In genomic region chr1:234505774-234506114, GRCh38 we compare ENCODE assay signal across 10 cellular contexts. TPM values are rescaled to one million over a fixed set of nuclear protein-coding genes. Genes with fewer than 3 reads are reported as not detected.
DNase-seq lines count a peak whose midpoint lies in the region; ATAC-seq, FAIRE-seq and TF ChIP-seq lines count a peak whose summit lies in the region.
"Had no signal": no experiment of that assay in that cellular context is flagged by ENCODE, and none has a peak within 500 bp of the region (broad histone marks: within the 10 kb centered on the region; RNA-seq: fewer than 3 reads in every experiment).

No MANE protein-coding gene starts in this region.

- peak overlapping the region; percentile 48; the same call in 1 of the 2 replicates for H2AFZ ChIP-seq in DND-41 (ENCODE audit: low read depth, low read length)
- no peak overlapping the region for H2AFZ ChIP-seq in IMR-90 (replicated peaks; ENCODE audit: low read length, poor library complexity)
- no peak overlapping the region for H2AFZ ChIP-seq in mesenchymal stem cell (ENCODE audit: low read depth, low read length)

- TF ChIP-seq RAD21 in IMR-90 (IDR thresholded peaks at IDR 0.05; ENCODE audit: low read length) = no peak

- BruUV-seq in IMR-90 (replicated peaks; lab: Mats Ljungman, UMichigan) = no TSS peak

- H2BK120ac ChIP-seq in IMR-90 (ENCODE audit: low read depth, low read length) (peak overlapping the region; percentile 87), mesenchymal stem cell (ENCODE audit: low read depth, low read length) (no peak overlapping the region)

- peak overlapping the region; percentile 71 to 90; a peak in 3 of 4 replicates for H4K8ac ChIP-seq in IMR-90 (ENCODE audit: low read depth in 2 of 2, low read length in 2 of 2)
- H4K8ac ChIP-seq in mesenchymal stem cell (ENCODE audit: low read length) = no peak overlapping the region

- no peaks in the 10 kb centered on the region for H3K79me2 ChIP-seq in DND-41 (ENCODE audit: insufficient read depth, low read length)

- H2AK9ac ChIP-seq in IMR-90 (replicated peaks; ENCODE audit: low read depth, low read length, poor library complexity) = no peak overlapping the region

- H2BK20ac ChIP-seq in IMR-90 (ENCODE audit: low read depth, low read length) = peak overlapping the region; percentile 92

- peak overlapping the region; percentile 76; the same call in 1 of the 3 replicates for H2BK15ac ChIP-seq in IMR-90 (ENCODE audit: low read depth, low read length)
- no peak overlapping the region for H2BK15ac ChIP-seq in mesenchymal stem cell (ENCODE audit: low read depth, poor library complexity, severe bottlenecking)

- H3K23ac ChIP-seq in IMR-90 (ENCODE audit: low read depth, low read length) = no peak overlapping the region
- no peak overlapping the region for H3K23ac ChIP-seq in mesenchymal stem cell (ENCODE audit: low read length in 2 of 2)

- TF ChIP-seq POLR2A in IMR-90 (IDR thresholded peaks at IDR 0.05; ENCODE audit: low read depth, low read length) = no peak
- TF ChIP-seq POLR2A in vagina (IDR thresholded peaks at IDR 0.05) = no peak
- TF ChIP-seq POLR2A in esophagus muscularis mucosa (IDR thresholded peaks at IDR 0.05; ENCODE audit: low read depth) = no peak

- H3K9me3 ChIP-seq in DND-41 (ENCODE audit: insufficient read depth, low read length, severe bottlenecking) (no peaks in the 10 kb centered on the region), IMR-90 (ENCODE audit: control insufficient read depth, insufficient read depth, low read length) (no peaks in the 10 kb centered on the region), mesenchymal stem cell (ENCODE audit: control insufficient read depth, low read length) (no peaks in the 10 kb centered on the region), vagina (no peaks in the 10 kb centered on the region), esophagus muscularis mucosa (no peaks in the 10 kb centered on the region)
- H3K9me3 ChIP-seq: HAP-1 had no signal

- H3K9me1 ChIP-seq in IMR-90 (ENCODE audit: insufficient read depth, low read length) = peaks cover 3% of the 10 kb centered on the region; the same call in 1 of the 2 replicates

- no peak for FAIRE-seq in bronchial epithelial cell (lab: Jason Lieb, UNC)
- FAIRE-seq: GM12892 had no signal

- H2BK5ac ChIP-seq in IMR-90 (ENCODE audit: low read depth, low read length, poor library complexity, severe bottlenecking) (peak overlapping the region; percentile 65), mesenchymal stem cell (ENCODE audit: low read depth, low read length, poor library complexity, severe bottlenecking) (no peak overlapping the region)

- no peak overlapping the region for H3K4me3 ChIP-seq in DND-41 (ENCODE audit: low read depth in 1 of 2, low read length in 2 of 2)
- no peak overlapping the region for H3K4me3 ChIP-seq in IMR-90 (ENCODE audit: insufficient read depth, low read depth, low read length)
- no peak overlapping the region for H3K4me3 ChIP-seq in bronchial epithelial cell (ENCODE audit: low read depth, low read length)
- H3K4me3 ChIP-seq in mesenchymal stem cell (ENCODE audit: insufficient read depth in 1 of 2, low read depth in 1 of 2, low read length in 2 of 2) = no peak overlapping the region
- no peak overlapping the region for H3K4me3 ChIP-seq in vagina
- no peak overlapping the region for H3K4me3 ChIP-seq in esophagus muscularis mucosa
- H3K4me3 ChIP-seq: HAP-1 had no signal

- no peak overlapping the region for H3K4me2 ChIP-seq in DND-41 (ENCODE audit: insufficient read depth, low read length)
- no peak overlapping the region for H3K4me2 ChIP-seq in IMR-90 (ENCODE audit: low read depth, low read length)
- no peak overlapping the region for H3K4me2 ChIP-seq in mesenchymal stem cell (ENCODE audit: low read length, poor library complexity, severe bottlenecking)

- no peak overlapping the region; the same call in 1 of the 2 replicates for H3K56ac ChIP-seq in IMR-90 (ENCODE audit: extremely low read depth, insufficient read depth, low read length)

- no peak overlapping the region for H2AK5ac ChIP-seq in IMR-90 (ENCODE audit: low read depth, low read length)
- no peak overlapping the region for H2AK5ac ChIP-seq in mesenchymal stem cell (ENCODE audit: low read length, severe bottlenecking)

- ATAC-seq in DND-41 (ENCODE audit: insufficient read depth, low read depth) = no peak
- peak; percentile 30 for ATAC-seq in IMR-90 (ENCODE audit: low read depth)

- TF ChIP-seq CTCF in DND-41 (IDR thresholded peaks at IDR 0.05; ENCODE audit: borderline replicate concordance, extremely low read depth, low read length, poor library complexity, severe bottlenecking) (no peak), IMR-90 (conservative IDR thresholded peaks at IDR 0.05; ENCODE audit: low read depth, low read length) (no peak), bronchial epithelial cell (IDR thresholded peaks at IDR 0.05; ENCODE audit: insufficient read depth, low read length, severe bottlenecking) (no peak), vagina (IDR thresholded peaks at IDR 0.05) (no peak), esophagus muscularis mucosa (IDR thresholded peaks at IDR 0.05) (no peak)

- H4K5ac ChIP-seq in IMR-90 (ENCODE audit: low read depth, low read length) = peak overlapping the region; percentile 70

- H4K91ac ChIP-seq in IMR-90 (ENCODE audit: insufficient read depth, low read depth, low read length) (0 out of 2 replicates have a peak overlapping the region, but pooled peaks have one; percentile 85), mesenchymal stem cell (ENCODE audit: low read length) (no peak overlapping the region)

- H4K20me1 ChIP-seq in DND-41 (ENCODE audit: insufficient read depth, low read length) = no peaks in the 10 kb centered on the region
- no peaks in the 10 kb centered on the region for H4K20me1 ChIP-seq in IMR-90 (ENCODE audit: insufficient read depth, low read length)

- in situ Hi-C loops in IMR-90 (cut with MboI; ENCODE audit: low sequenced_read_pairs) = no loop called here

- POLR2A ChIA-PET in IMR-90 (lab: Charles Lee; ENCODE audit: unreplicated experiment) = no interaction called here

- peaks cover 32% of the 10 kb centered on the region for H3K4me1 ChIP-seq in DND-41 (ENCODE audit: insufficient read depth, low read length)
- peaks cover 21% of the 10 kb centered on the region for H3K4me1 ChIP-seq in IMR-90 (ENCODE audit: control insufficient read depth, insufficient read depth, low read length)
- H3K4me1 ChIP-seq in mesenchymal stem cell (ENCODE audit: control insufficient read depth, insufficient read depth, low read depth, low read length) = peaks cover 5% of the 10 kb centered on the region
- peaks cover 7% of the 10 kb centered on the region for H3K4me1 ChIP-seq in vagina
- peaks cover 0 to 32% (median 29%) of the 10 kb centered on the region in 4 donors for H3K4me1 ChIP-seq in esophagus muscularis mucosa

- H3K18ac ChIP-seq in IMR-90 (ENCODE audit: low read depth, low read length) (peak overlapping the region; percentile 76; the same call in 1 of the 2 replicates), mesenchymal stem cell (ENCODE audit: low read depth in 1 of 2, low read length in 2 of 2) (no peak overlapping the region)

- no peak overlapping the region for H2BK12ac ChIP-seq in mesenchymal stem cell (ENCODE audit: low read length in 2 of 2)

- H3K27me3 ChIP-seq in DND-41 (ENCODE audit: insufficient read depth, low read length, poor library complexity) = no peaks in the 10 kb centered on the region
- no peaks in the 10 kb centered on the region for H3K27me3 ChIP-seq in IMR-90 (ENCODE audit: control insufficient read depth, insufficient read depth, low read length)
- no peaks in the 10 kb centered on the region for H3K27me3 ChIP-seq in bronchial epithelial cell (ENCODE audit: control insufficient read depth, insufficient read depth, low read length)
- H3K27me3 ChIP-seq in mesenchymal stem cell (ENCODE audit: control insufficient read depth in 1 of 2, insufficient read depth in 1 of 2, low read length in 2 of 2) = no peaks in the 10 kb centered on the region
- no peaks in the 10 kb centered on the region for H3K27me3 ChIP-seq in vagina
- H3K27me3 ChIP-seq in esophagus muscularis mucosa = no peaks in the 10 kb centered on the region

- H3K4ac ChIP-seq in IMR-90 (ENCODE audit: low read depth, low read length) = peak overlapping the region; percentile 91; the same call in 1 of the 2 replicates
- H3K4ac ChIP-seq in mesenchymal stem cell (ENCODE audit: low read depth in 1 of 2, low read length in 2 of 2) = no peak overlapping the region

- H3K27ac ChIP-seq in DND-41 (ENCODE audit: low read length) = peak overlapping the region; percentile 68; the same call in 1 of the 2 replicates
- peak overlapping the region; percentile 42; the same call in 1 of the 2 replicates for H3K27ac ChIP-seq in IMR-90 (ENCODE audit: insufficient read depth, low read length)
- H3K27ac ChIP-seq in mesenchymal stem cell (ENCODE audit: low read length, poor library complexity, severe bottlenecking) = no peak overlapping the region
- H3K27ac ChIP-seq in vagina = no peak overlapping the region
- no peak overlapping the region for H3K27ac ChIP-seq in esophagus muscularis mucosa (replicated peaks in 1 of 4)

- H3K14ac ChIP-seq in IMR-90 (replicated peaks; ENCODE audit: low read depth, low read length) = peak overlapping the region; percentile 70; the same call in 1 of the 2 replicates
- no peak overlapping the region for H3K14ac ChIP-seq in mesenchymal stem cell (ENCODE audit: low read length in 2 of 2)

- H3K79me1 ChIP-seq in IMR-90 (ENCODE audit: low read depth in 1 of 2, low read length in 2 of 2) (peaks cover 0 to 2% of the 10 kb centered on the region in 2 experiments; a peak in 2 of 4 replicates), mesenchymal stem cell (replicated peaks; ENCODE audit: low read length, poor library complexity, severe bottlenecking) (no peaks in the 10 kb centered on the region)

- TF ChIP-seq EP300 in esophagus muscularis mucosa (IDR thresholded peaks at IDR 0.05) = no peak

- dilution Hi-C loops in IMR-90 (cut with HindIII; ENCODE audit: low sequenced_read_pairs, unreplicated experiment) = no loop called here

- CTCF ChIA-PET in IMR-90 (lab: Yijun Ruan, JAX) = no interaction called here

- H3K36me3 ChIP-seq in DND-41 (ENCODE audit: insufficient read depth, low read length) (no peaks in the 10 kb centered on the region), IMR-90 (ENCODE audit: control insufficient read depth, insufficient read depth, low read length) (no peaks in the 10 kb centered on the region), bronchial epithelial cell (ENCODE audit: control insufficient read depth, insufficient read depth, low read length) (no peaks in the 10 kb centered on the region), mesenchymal stem cell (ENCODE audit: control insufficient read depth in 1 of 2, insufficient read depth in 2 of 2, low read depth in 1 of 2, low read length in 2 of 2) (no peaks in the 10 kb centered on the region), vagina (no peaks in the 10 kb centered on the region), esophagus muscularis mucosa (no peaks in the 10 kb centered on the region)
- H3K36me3 ChIP-seq: HAP-1 had no signal

- DNase-seq in DND-41 (no peak), IMR-90 (peak; percentile 84), bronchial epithelial cell (ENCODE audit: low read depth) (peak; percentile 97), mesenchymal stem cell (no peak), vagina (ENCODE audit: extremely low spot score in 2 of 2) (no peak), esophagus muscularis mucosa (ENCODE audit: extremely low spot score) (no peak), pons (ENCODE audit: low spot score) (no peak)
- DNase-seq: aorta had no signal

- H3K9ac ChIP-seq in DND-41 (ENCODE audit: low read depth, low read length) = no peak overlapping the region
- no peak overlapping the region for H3K9ac ChIP-seq in IMR-90 (ENCODE audit: low read depth, low read length)
- H3K9ac ChIP-seq in mesenchymal stem cell (ENCODE audit: low read length) = peak overlapping the region; percentile 22

- intact Hi-C loops in IMR-90 (cut with micrococcal nuclease) = no loop called here
- intact Hi-C loops in vagina (cut with DNase I) = no loop called here
- intact Hi-C loops in esophagus muscularis mucosa (cut with DNase I) = no loop called here

RNA-seq across cellular contexts. Expression of gene TARBP1, which starts 26.8 kb away (rescaled TPM):
- total RNA-seq in IMR-90 (2012; rRNA removed) (10.6 and 12.8 TPM in 2 replicates), bronchial epithelial cell (9.1 and 15.0 TPM in 2 replicates), vagina (20.9 TPM), esophagus muscularis mucosa (10 to 100 TPM in 2 of 4 donors, 1 to 10 TPM in 2; 5.8 to 11.1 (median 9.8) TPM)
- polyA plus RNA-seq in IMR-90 (2012; rRNA removed) = 16.0 and 17.7 TPM in 2 replicates
- 2.9 and 4.6 TPM in 2 replicates for polyA plus RNA-seq in IMR-90 (2012; cell fraction: cytosol; rRNA removed)
- 20.3 and 133 TPM in 2 replicates for polyA plus RNA-seq in IMR-90 (2012; cell fraction: nucleus; rRNA removed; ENCODE audit: low replicate concordance)
- 8.1 TPM for polyA plus RNA-seq in mesenchymal stem cell (2013, experiment 1 of 2)
- 6.9 TPM for polyA plus RNA-seq in mesenchymal stem cell (2013, experiment 2 of 2)

Comparison
In these comparisons a context has a peak if more than half of its experiments do, and no peak if none do; other contexts are left out.
1. DNase-seq: peak in IMR-90 (single experiment) and bronchial epithelial cell (single experiment); none in DND-41 (single experiment), mesenchymal stem cell (single experiment), vagina (0 of 2), esophagus muscularis mucosa (single experiment) and pons (single experiment).
2. H3K27ac ChIP-seq: peak in DND-41 (single experiment) and IMR-90 (single experiment); none in mesenchymal stem cell (single experiment), vagina (single experiment) and esophagus muscularis mucosa (0 of 4).